ENCODE assay signal across 8 cellular contexts in genomic region chr1:92298573-92299476, GRCh38. TPM values are rescaled to one million over a fixed set of nuclear protein-coding genes. Genes with fewer than 3 reads are reported as not detected.
A peak's percentile ranks its signal among the peaks of the same experiment; 100 is the strongest.
DNase-seq lines count a peak whose midpoint lies in the region; ATAC-seq and TF ChIP-seq lines count a peak whose summit lies in the region.

Gene GLMN (minus strand): TSS chr1:92298987. CDS start chr1:92297999, 988 bp downstream.
Gene RPAP2 (plus strand): TSS chr1:92299059. CDS start chr1:92299074, 15 bp downstream.

- peak within 1 kb of the TSS; percentile 90 for H3K4me3 ChIP-seq in mononuclear cell (ENCODE audit: low read length)

- ATAC-seq in GM21360 (IDR thresholded peaks at IDR 0.05; ENCODE audit: unreplicated experiment): peak; percentile 97

- CTCF ChIA-PET in Calu3 (lab: Charles Lee): interaction anchor here (0.5 to 0.6 kb wide), 2 partner anchors 23 to 979 kb away, joined by 4 to 7 read pairs; no protein-coding TSS in a partner anchor

- BruUV-seq in Calu3 (replicated peaks; lab: Mats Ljungman, UMichigan): no TSS peak

- no peak for TF ChIP-seq CTCF in Calu3 (IDR thresholded peaks at IDR 0.05; ENCODE audit: unreplicated experiment)
- TF ChIP-seq CTCF in endothelial cell (IDR thresholded peaks at IDR 0.05; ENCODE audit: unreplicated experiment): no peak

- H3K27ac Mint-ChIP-seq in Calu3 (ENCODE audit: unreplicated experiment) (peak within 1 kb of the TSS; percentile 97), endothelial cell (ENCODE audit: unreplicated experiment) (peak within 1 kb of the TSS; percentile 97)

- no peaks in the 10 kb centered on the region for H3K27me3 Mint-ChIP-seq in Calu3 (ENCODE audit: unreplicated experiment)
- H3K27me3 Mint-ChIP-seq in endothelial cell (ENCODE audit: unreplicated experiment): peaks cover 3% of the 10 kb centered on the region

- peaks cover 11% of the 10 kb centered on the region for H3K4me1 ChIP-seq in mononuclear cell (ENCODE audit: insufficient read depth, low read length)

- no peaks in the 10 kb centered on the region for H3K27me3 ChIP-seq in mononuclear cell (ENCODE audit: insufficient read depth, low read length)

- H3K9me3 Mint-ChIP-seq in Calu3 (ENCODE audit: low read depth, unreplicated experiment) (no peaks in the 10 kb centered on the region), endothelial cell (ENCODE audit: unreplicated experiment) (no peaks in the 10 kb centered on the region)

- no peaks in the 10 kb centered on the region for H3K9me3 ChIP-seq in mononuclear cell (ENCODE audit: low read depth, low read length)

- H3K36me3 Mint-ChIP-seq in Calu3 (ENCODE audit: insufficient read depth, unreplicated experiment) (peaks cover 26% of the 10 kb centered on the region), endothelial cell (ENCODE audit: low read depth, unreplicated experiment) (peaks cover 6% of the 10 kb centered on the region)

- intact Hi-C loops in Calu3 (cut with micrococcal nuclease; ENCODE audit: unreplicated experiment): no loop called here

- peak; percentile 83 for DNase-seq in Calu3
- peak; percentile 89 for DNase-seq in HT-29 (ENCODE audit: low spot score)
- DNase-seq in NOMO-1 treated with dmso at 0.1 percent for 144 hours (lab: John Stamatoyannopoulos, UW; ENCODE audit: unreplicated experiment): peak; percentile 78
- DNase-seq in activated CD8-positive, alpha-beta memory T cell treated with anti-CD3 and anti-CD28 coated beads, Interleukin-2, amount 50 U/mL, for 4 hours: peak; percentile 70
- peak; percentile 79 for DNase-seq in endothelial cell (ENCODE audit: low spot score)
- DNase-seq in stimulated activated CD8-positive, alpha-beta memory T cell treated with anti-CD3 and anti-CD28 coated beads, Interleukin-2, amount 100 ng/mL, for 48 hours (ENCODE audit: low read depth in 2 of 2): peak; percentile 66 to 71

- H3K4me1 Mint-ChIP-seq in Calu3 (ENCODE audit: low read depth, unreplicated experiment) (peaks cover 9% of the 10 kb centered on the region), endothelial cell (ENCODE audit: unreplicated experiment) (peaks cover 15% of the 10 kb centered on the region)

- H3K4me3 Mint-ChIP-seq in Calu3 (ENCODE audit: low read depth, unreplicated experiment): peak within 1 kb of the TSS; percentile 98
- peak within 1 kb of the TSS; percentile 98 for H3K4me3 Mint-ChIP-seq in endothelial cell (ENCODE audit: unreplicated experiment)

RNA-seq across cellular contexts. Expression of gene GLMN, which starts in this region (rescaled TPM):
- total RNA-seq in Calu3 (2022): 13.3 and 15.3 TPM in 2 replicates
- 2.3 and 3.2 TPM in 2 replicates for total RNA-seq in HT-29 (2014; rRNA removed; shearing (Covaris generic))
- 14.9 TPM for total RNA-seq in endothelial cell (ENCODE audit: unreplicated experiment)
- total RNA-seq in mononuclear cell: 11.8 TPM

RNA-seq across cellular contexts. Expression of gene RPAP2, which starts in this region (rescaled TPM):
- total RNA-seq in Calu3 (2022) (21.6 and 22.5 TPM in 2 replicates), endothelial cell (ENCODE audit: unreplicated experiment) (30.0 TPM), mononuclear cell (19.2 TPM)
- 0.86 and 1.3 TPM in 2 replicates for total RNA-seq in HT-29 (2014; rRNA removed; shearing (Covaris generic))

Comparison
In these comparisons a context has a peak if more than half of its experiments do, and no peak if none do; other contexts are left out.
1. Peak in every context shown above with its lines: DNase-seq, ATAC-seq and H3K4me3 ChIP-seq.